In genomic region chr12:203074-203461, GRCh38 we compare ENCODE assay signal across 13 cellular contexts. TPM values are rescaled to one million over a fixed set of nuclear protein-coding genes. Genes with fewer than 3 reads are reported as not detected.
DNase-seq lines count a peak whose midpoint lies in the region; ATAC-seq, FAIRE-seq and TF ChIP-seq lines count a peak whose summit lies in the region.
"Had no signal": no experiment of that assay in that cellular context is flagged by ENCODE, and none has a peak within 500 bp of the region (broad histone marks: within the 10 kb centered on the region; RNA-seq: fewer than 3 reads in every experiment).

No MANE protein-coding gene starts in this region.

- H4K91ac ChIP-seq in IMR-90 (ENCODE audit: insufficient read depth, low read depth, low read length), result no peak overlapping the region

- TF ChIP-seq POLR2A in IMR-90 (IDR thresholded peaks at IDR 0.05; ENCODE audit: low read depth, low read length) (no peak), H54 (IDR thresholded peaks at IDR 0.05; ENCODE audit: low read depth, low read length) (no peak)

- no peak for TF ChIP-seq CTCF in IMR-90 (conservative IDR thresholded peaks at IDR 0.05; ENCODE audit: low read depth, low read length)
- TF ChIP-seq CTCF in endodermal cell (conservative IDR thresholded peaks at IDR 0.05), result no peak
- no peak for TF ChIP-seq CTCF in tibial artery (IDR thresholded peaks at IDR 0.05)

- intact Hi-C loops in IMR-90 (cut with micrococcal nuclease), result no loop called here
- intact Hi-C loops in tibial artery (cut with DNase I; ENCODE audit: low total_unique reads), result no loop called here

- H2BK5ac ChIP-seq in IMR-90 (ENCODE audit: low read depth, low read length, poor library complexity, severe bottlenecking), result no peak overlapping the region

- H3K27ac ChIP-seq in IMR-90 (ENCODE audit: insufficient read depth, low read length) (no peak overlapping the region), endodermal cell (ENCODE audit: low read depth, low read length) (no peak overlapping the region), tibial artery (no peak overlapping the region)

- H3K79me1 ChIP-seq in IMR-90 (ENCODE audit: low read depth in 1 of 2, low read length in 2 of 2), result no peaks in the 10 kb centered on the region

- no peak for TF ChIP-seq RAD21 in IMR-90 (IDR thresholded peaks at IDR 0.05; ENCODE audit: low read length)

- H3K27me3 ChIP-seq in IMR-90 (ENCODE audit: control insufficient read depth, insufficient read depth, low read length), result peaks cover 57% of the 10 kb centered on the region
- H3K27me3 ChIP-seq in endodermal cell (ENCODE audit: control insufficient read depth, insufficient read depth, low read length, poor library complexity, severe bottlenecking), result peaks cover 74% of the 10 kb centered on the region
- H3K27me3 ChIP-seq in neuron (ENCODE audit: insufficient read depth, low read length), result peaks cover 43% of the 10 kb centered on the region
- H3K27me3 ChIP-seq in tibial artery, result peaks cover 0 to 55% of the 10 kb centered on the region in 2 donors

- H4K20me1 ChIP-seq in IMR-90 (ENCODE audit: insufficient read depth, low read length), result no peaks in the 10 kb centered on the region

- dilution Hi-C loops in IMR-90 (cut with HindIII; ENCODE audit: low sequenced_read_pairs, unreplicated experiment), result no loop called here

- POLR2A ChIA-PET in IMR-90 (lab: Charles Lee; ENCODE audit: unreplicated experiment), result no interaction called here

- WGBS in IMR-90 (ENCODE audit: extremely low coverage in 2 of 2, insufficient read length in 1 of 2), 2 experiments, result 22% methylated on average over 3 of the region's 16 CpGs; no CpG with 5 or more reads in 1 of the 2 experiments
- 41 to 48% methylated on average over 12 to 16 of the region's 16 CpGs for WGBS in endodermal cell (ENCODE audit: insufficient coverage in 1 of 2, insufficient read length in 1 of 2), 2 experiments

- no peak overlapping the region for H3K18ac ChIP-seq in IMR-90 (ENCODE audit: low read depth, low read length)

- BruUV-seq in IMR-90 (replicated peaks; lab: Mats Ljungman, UMichigan), result no TSS peak

- H3K27me3 Mint-ChIP-seq in endodermal cell (ENCODE audit: insufficient read depth), result peaks cover 88% of the 10 kb centered on the region

- H3K4me1 Mint-ChIP-seq in endodermal cell, result peaks cover 18% of the 10 kb centered on the region
- H3K4me1 Mint-ChIP-seq: activated CD4-positive, alpha-beta T cell treated with anti-CD3 and anti-CD28 coated beads, Interleukin-2, amount 10 ng/mL, durations not matched to agents 24 days and 14 days; activated T-helper 17 cell treated with anti-CD3 and anti-CD28 coated beads, Interleukin-2, amount 50 U/mL, for 72 hours; stimulated activated memory B cell treated with anti-CD40 and anti-IgM and Interleukin-4, amounts not matched to agents 10 μg/mL and 1 μg/mL and 100 μg/mL, for 72 hours had no signal

- no peaks in the 10 kb centered on the region for H3K9me3 Mint-ChIP-seq in endodermal cell
- H3K9me3 Mint-ChIP-seq: activated CD4-positive, alpha-beta T cell treated with anti-CD3 and anti-CD28 coated beads, Interleukin-2, amount 10 ng/mL, durations not matched to agents 24 days and 14 days; activated T-helper 17 cell treated with anti-CD3 and anti-CD28 coated beads, Interleukin-2, amount 50 U/mL, for 72 hours; neural crest cell had no signal

- no peak overlapping the region for H2AK5ac ChIP-seq in IMR-90 (ENCODE audit: low read depth, low read length)

- H3K23ac ChIP-seq in IMR-90 (ENCODE audit: low read depth, low read length), result no peak overlapping the region

- H3K9ac ChIP-seq in IMR-90 (ENCODE audit: low read depth, low read length), result no peak overlapping the region
- no peak overlapping the region for H3K9ac ChIP-seq in endodermal cell (ENCODE audit: extremely low read depth, low read length, poor library complexity, severe bottlenecking)

- DNase-seq in IMR-90 (no peak), endodermal cell (no peak), tibial artery (no peak), H54 (ENCODE audit: insufficient read length, low spot score) (no peak)
- DNase-seq: activated CD4-positive, alpha-beta T cell treated with anti-CD3 and anti-CD28 coated beads, Interleukin-2, amount 10 ng/mL, durations not matched to agents 24 days and 14 days had no signal

- ATAC-seq in IMR-90 (ENCODE audit: low read depth) (no peak), HG03108 (IDR thresholded peaks at IDR 0.05; ENCODE audit: unreplicated experiment) (no peak), HG02678 (IDR thresholded peaks at IDR 0.05; ENCODE audit: unreplicated experiment) (no peak)
- ATAC-seq: activated T-helper 17 cell treated with anti-CD3 and anti-CD28 coated beads, Interleukin-2, amount 50 U/mL, for 72 hours had no signal

- CTCF ChIA-PET in IMR-90 (lab: Yijun Ruan, JAX), result no interaction called here

- no peak overlapping the region for H2BK15ac ChIP-seq in IMR-90 (ENCODE audit: low read depth, low read length)

- peaks cover 6% of the 10 kb centered on the region; the same call in 1 of the 2 replicates for H3K9me1 ChIP-seq in IMR-90 (ENCODE audit: insufficient read depth, low read length)

- H4K5ac ChIP-seq in IMR-90 (ENCODE audit: low read depth, low read length), result no peak overlapping the region

- H3K9me3 ChIP-seq in IMR-90 (ENCODE audit: control insufficient read depth, insufficient read depth, low read length) (no peaks in the 10 kb centered on the region), endodermal cell (ENCODE audit: control insufficient read depth, low read length) (no peaks in the 10 kb centered on the region), neuron (ENCODE audit: low read length) (peaks cover 4% of the 10 kb centered on the region), tibial artery (no peaks in the 10 kb centered on the region)

- no peak for FAIRE-seq in H54 (lab: Jason Lieb, UNC)
- FAIRE-seq: keratinocyte had no signal

- no peak overlapping the region for H4K8ac ChIP-seq in IMR-90 (ENCODE audit: low read depth in 2 of 2, low read length in 2 of 2)

- H2AFZ ChIP-seq in IMR-90 (replicated peaks; ENCODE audit: low read length, poor library complexity) (peak overlapping the region; percentile 69), neuron (ENCODE audit: low read depth, low read length) (peak overlapping the region; percentile 57)

- no peak overlapping the region; the same call in 1 of the 2 replicates for H3K4me2 ChIP-seq in IMR-90 (ENCODE audit: low read depth, low read length)

- in situ Hi-C loops in IMR-90 (cut with MboI; ENCODE audit: low sequenced_read_pairs), result no loop called here

- H2AK9ac ChIP-seq in IMR-90 (replicated peaks; ENCODE audit: low read depth, low read length, poor library complexity), result no peak overlapping the region

- H2BK120ac ChIP-seq in IMR-90 (ENCODE audit: low read depth, low read length), result no peak overlapping the region

- no peak overlapping the region for H2BK20ac ChIP-seq in IMR-90 (ENCODE audit: low read depth, low read length)

- H3K36me3 ChIP-seq in IMR-90 (ENCODE audit: control insufficient read depth, insufficient read depth, low read length) (no peaks in the 10 kb centered on the region), endodermal cell (ENCODE audit: control insufficient read depth, insufficient read depth, low read length) (no peaks in the 10 kb centered on the region), neuron (ENCODE audit: insufficient read depth, low read length) (no peaks in the 10 kb centered on the region), tibial artery (no peaks in the 10 kb centered on the region)

- H3K36me3 Mint-ChIP-seq in endodermal cell (ENCODE audit: low read depth), result no peaks in the 10 kb centered on the region
- H3K36me3 Mint-ChIP-seq: stimulated activated memory B cell treated with anti-CD40 and anti-IgM and Interleukin-4, amounts not matched to agents 10 μg/mL and 1 μg/mL and 100 μg/mL, for 72 hours had no signal

- peak overlapping the region; percentile 45 for H3K4me3 Mint-ChIP-seq in endodermal cell
- H3K4me3 Mint-ChIP-seq: activated CD4-positive, alpha-beta T cell treated with anti-CD3 and anti-CD28 coated beads, Interleukin-2, amount 10 ng/mL, durations not matched to agents 24 days and 14 days; activated T-helper 17 cell treated with anti-CD3 and anti-CD28 coated beads, Interleukin-2, amount 50 U/mL, for 72 hours; stimulated activated memory B cell treated with anti-CD40 and anti-IgM and Interleukin-4, amounts not matched to agents 10 μg/mL and 1 μg/mL and 100 μg/mL, for 72 hours had no signal

- no peak overlapping the region for H3K56ac ChIP-seq in IMR-90 (ENCODE audit: extremely low read depth, insufficient read depth, low read length)

- no peak overlapping the region for H3K4ac ChIP-seq in IMR-90 (ENCODE audit: low read depth, low read length)

- no peak overlapping the region for H3K4me3 ChIP-seq in IMR-90 (ENCODE audit: insufficient read depth, low read depth, low read length)
- peak overlapping the region; percentile 80 for H3K4me3 ChIP-seq in endodermal cell (ENCODE audit: low read length)
- H3K4me3 ChIP-seq in neuron (ENCODE audit: low read length), result peak overlapping the region; percentile 35
- H3K4me3 ChIP-seq in tibial artery, result peak overlapping the region; percentile 42 to 55

- H3K14ac ChIP-seq in IMR-90 (replicated peaks; ENCODE audit: low read depth, low read length), result no peak overlapping the region

- no peak overlapping the region for H3K27ac Mint-ChIP-seq in endodermal cell
- H3K27ac Mint-ChIP-seq: activated CD4-positive, alpha-beta T cell treated with anti-CD3 and anti-CD28 coated beads, Interleukin-2, amount 10 ng/mL, durations not matched to agents 24 days and 14 days; activated T-helper 17 cell treated with anti-CD3 and anti-CD28 coated beads, Interleukin-2, amount 50 U/mL, for 72 hours; stimulated activated memory B cell treated with anti-CD40 and anti-IgM and Interleukin-4, amounts not matched to agents 10 μg/mL and 1 μg/mL and 100 μg/mL, for 72 hours had no signal

- H3K4me1 ChIP-seq in IMR-90 (ENCODE audit: control insufficient read depth, insufficient read depth, low read length) (peaks cover 3% of the 10 kb centered on the region), endodermal cell (ENCODE audit: control insufficient read depth, insufficient read depth, low read length) (peaks cover 10% of the 10 kb centered on the region), neuron (ENCODE audit: insufficient read depth, low read length) (peaks cover 10% of the 10 kb centered on the region), tibial artery (peaks cover 0 to 18% (median 13%) of the 10 kb centered on the region in 4 donors)

RNA-seq across cellular contexts. Expression of gene SLC6A12, which starts 10.9 kb away (rescaled TPM):
- not detected in 2 replicates for total RNA-seq in IMR-90 (2012; rRNA removed)
- polyA plus RNA-seq in IMR-90 (2012; rRNA removed), result not detected in 2 replicates
- 0.01 TPM in 1 of 2 replicates, not detected in the other for polyA plus RNA-seq in IMR-90 (2012; cell fraction: cytosol; rRNA removed)
- polyA plus RNA-seq in IMR-90 (2012; cell fraction: nucleus; rRNA removed; ENCODE audit: low replicate concordance), result 0.10 TPM in 1 of 2 replicates, not detected in the other
- total RNA-seq in endodermal cell, result 1 to 10 TPM in 1 of 2 donors, under 1 TPM in 1; 0.58 to 1.3 TPM
- 0.43 TPM for polyA plus RNA-seq in endodermal cell (2013, experiment 1 of 2)
- polyA plus RNA-seq in endodermal cell (2013, experiment 2 of 2), result not detected
- total RNA-seq: activated CD4-positive, alpha-beta T cell treated with anti-CD3 and anti-CD28 coated beads, Interleukin-2, amount 10 ng/mL, durations not matched to agents 24 days and 14 days; activated T-helper 17 cell treated with anti-CD3 and anti-CD28 coated beads, Interleukin-2, amount 50 U/mL, for 72 hours; T-helper 1 cell treated with Interleukin-12 subunit alpha and Interleukin-12 subunit beta and Interleukin-4 antibody, amounts not matched to agents 30 ng/mL and 1 ng/mL, for 36 hours had no signal
- polyA plus RNA-seq: keratinocyte had no signal

RNA-seq across cellular contexts. Expression of gene SLC6A13, which starts 59.6 kb away (rescaled TPM):
- total RNA-seq in IMR-90 (2012; rRNA removed) (under 0.01 and 0.28 TPM in 2 replicates), endodermal cell (1 to 10 TPM; 1.1 to 2.4 TPM)
- polyA plus RNA-seq in IMR-90 (2012; rRNA removed), result 0.10 TPM in 1 of 2 replicates, not detected in the other
- polyA plus RNA-seq in IMR-90 (2012; cell fraction: cytosol; rRNA removed), result 0.05 TPM in 1 of 2 replicates, not detected in the other
- polyA plus RNA-seq in IMR-90 (2012; cell fraction: nucleus; rRNA removed; ENCODE audit: low replicate concordance), result 0.45 and 1.1 TPM in 2 replicates
- not detected for polyA plus RNA-seq in endodermal cell (2013, experiment 1 of 2)
- polyA plus RNA-seq in endodermal cell (2013, experiment 2 of 2), result not detected
- total RNA-seq: activated CD4-positive, alpha-beta T cell treated with anti-CD3 and anti-CD28 coated beads, Interleukin-2, amount 10 ng/mL, durations not matched to agents 24 days and 14 days had no signal
